Comparison of ENCODE assay signal across 2 cellular contexts in the genomic region with DNA sequence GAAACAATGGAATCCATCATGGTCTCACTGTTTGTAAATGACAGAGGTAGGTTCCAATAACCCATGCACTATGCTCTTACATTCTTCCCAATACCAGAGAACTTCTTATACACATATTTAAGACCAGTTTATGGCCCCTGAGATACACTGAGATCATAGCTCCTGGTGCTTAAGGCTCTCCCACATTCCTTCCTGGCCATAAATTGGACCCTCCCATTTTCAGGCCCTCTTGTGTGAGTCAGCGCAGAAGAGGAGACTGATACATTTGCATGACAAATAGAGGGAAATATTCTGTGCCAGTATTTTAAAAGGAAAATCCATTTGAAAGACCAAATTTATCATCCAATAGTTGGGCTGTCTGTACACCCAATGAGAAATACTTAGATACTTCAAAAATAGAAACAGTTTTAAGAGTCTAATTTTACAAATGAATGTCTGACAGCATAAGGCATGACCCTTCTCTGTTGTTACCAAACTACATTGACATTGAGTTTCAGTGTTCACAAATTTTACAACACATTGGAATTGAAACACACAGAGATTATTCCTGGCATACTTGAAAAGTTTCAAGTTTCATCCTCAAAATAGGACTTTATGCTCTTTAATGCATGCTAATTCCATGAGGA.
A peak's percentile ranks its signal among the peaks of the same experiment; 100 is the strongest.
TF ChIP-seq lines count a peak whose summit lies in the region.

No MANE protein-coding gene starts in this region.

TF ChIP-seq in HEK293, 187 proteins besides CTCF, POLR2A, EP300 and RAD21 (continued from another document):
- TF ChIP-seq PRDM10 (tag by site-specific recombination; IDR thresholded peaks at IDR 0.05) = peak; percentile 35; the same call in 1 of the 2 replicates
- no peak for TF ChIP-seq KLF16 (tag by site-specific recombination; IDR thresholded peaks at IDR 0.05)

TF ChIP-seq in WTC11, 78 proteins besides CTCF, POLR2A, EP300 and RAD21 (continued from another document):
- no peak for TF ChIP-seq ZBTB43 (CRISPR knock-in tag; IDR thresholded peaks at IDR 0.05)
- TF ChIP-seq ZNF423 (CRISPR knock-in tag; IDR thresholded peaks at IDR 0.05) = no peak
- no peak for TF ChIP-seq NFATC4 (CRISPR knock-in tag; IDR thresholded peaks at IDR 0.05)
- TF ChIP-seq, protein P1, sequence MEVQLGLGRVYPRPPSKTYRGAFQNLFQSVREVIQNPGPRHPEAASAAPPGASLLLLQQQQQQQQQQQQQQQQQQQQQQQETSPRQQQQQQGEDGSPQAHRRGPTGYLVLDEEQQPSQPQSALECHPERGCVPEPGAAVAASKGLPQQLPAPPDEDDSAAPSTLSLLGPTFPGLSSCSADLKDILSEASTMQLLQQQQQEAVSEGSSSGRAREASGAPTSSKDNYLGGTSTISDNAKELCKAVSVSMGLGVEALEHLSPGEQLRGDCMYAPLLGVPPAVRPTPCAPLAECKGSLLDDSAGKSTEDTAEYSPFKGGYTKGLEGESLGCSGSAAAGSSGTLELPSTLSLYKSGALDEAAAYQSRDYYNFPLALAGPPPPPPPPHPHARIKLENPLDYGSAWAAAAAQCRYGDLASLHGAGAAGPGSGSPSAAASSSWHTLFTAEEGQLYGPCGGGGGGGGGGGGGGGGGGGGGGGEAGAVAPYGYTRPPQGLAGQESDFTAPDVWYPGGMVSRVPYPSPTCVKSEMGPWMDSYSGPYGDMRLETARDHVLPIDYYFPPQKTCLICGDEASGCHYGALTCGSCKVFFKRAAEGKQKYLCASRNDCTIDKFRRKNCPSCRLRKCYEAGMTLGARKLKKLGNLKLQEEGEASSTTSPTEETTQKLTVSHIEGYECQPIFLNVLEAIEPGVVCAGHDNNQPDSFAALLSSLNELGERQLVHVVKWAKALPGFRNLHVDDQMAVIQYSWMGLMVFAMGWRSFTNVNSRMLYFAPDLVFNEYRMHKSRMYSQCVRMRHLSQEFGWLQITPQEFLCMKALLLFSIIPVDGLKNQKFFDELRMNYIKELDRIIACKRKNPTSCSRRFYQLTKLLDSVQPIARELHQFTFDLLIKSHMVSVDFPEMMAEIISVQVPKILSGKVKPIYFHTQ (CRISPR knock-in tag; IDR thresholded peaks at IDR 0.05) = no peak
